8 cellular contexts compared by ENCODE assay signal in the genomic region with DNA sequence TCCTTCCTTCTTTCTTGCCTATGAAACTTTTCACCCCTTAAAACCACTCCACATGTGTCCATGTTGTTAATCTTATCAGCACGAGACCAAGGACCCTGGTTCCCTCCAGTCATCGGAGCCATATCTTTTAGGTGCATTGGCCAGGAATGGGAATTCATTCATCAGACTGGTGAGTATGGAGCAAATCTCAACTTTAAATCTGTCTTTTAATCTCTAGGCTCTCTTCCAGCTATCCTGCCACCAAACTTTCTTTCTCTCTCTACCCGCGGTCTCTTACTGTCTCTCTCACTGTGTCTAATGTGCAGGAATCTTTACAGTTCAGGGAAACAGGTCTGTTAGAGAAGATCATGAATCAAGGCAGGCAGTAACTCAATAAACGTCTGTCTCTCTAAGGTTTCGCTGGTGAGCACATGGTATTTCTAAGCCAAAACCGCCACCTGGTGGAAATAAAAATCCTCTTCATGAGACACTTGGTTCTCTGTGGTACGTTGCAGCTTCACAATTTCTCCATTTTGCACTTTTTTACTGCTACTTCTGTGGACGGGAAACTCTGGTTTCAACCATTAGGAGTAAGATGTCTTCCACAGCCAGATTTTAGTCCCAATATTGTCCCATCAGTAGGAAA. TPM values are rescaled to one million over a fixed set of nuclear protein-coding genes. Genes with fewer than 3 reads are reported as not detected.
DNase-seq lines count a peak whose midpoint lies in the region; ATAC-seq and TF ChIP-seq lines count a peak whose summit lies in the region.

No MANE protein-coding gene starts in this region.

- ATAC-seq in T-cell (replicated peaks in 1 of 4) = peak; percentile 74 to 92 (median 80)
- peak; percentile 50 to 80 for ATAC-seq in lower lobe of right lung
- ATAC-seq in HG03159 (IDR thresholded peaks at IDR 0.05; ENCODE audit: unreplicated experiment) = no peak

- no peaks in the 10 kb centered on the region for H3K9me3 Mint-ChIP-seq in T-cell

- no peak overlapping the region for H3K27ac ChIP-seq in lower lobe of right lung

- H3K4me3 ChIP-seq in lower lobe of right lung = no peak overlapping the region

- POLR2A ChIA-PET in T-cell (lab: Charles Lee) = interaction anchor here in 1 of 2 donors (0.6 kb wide), 1 partner anchor 9 kb away, joined by 3 read pairs; no protein-coding TSS in a partner anchor

- no peaks in the 10 kb centered on the region for H3K36me3 Mint-ChIP-seq in T-cell

- H3K4me1 Mint-ChIP-seq in T-cell = peaks cover 28 to 37% (median 28%) of the 10 kb centered on the region in 3 donors

- H3K4me1 ChIP-seq in lower lobe of right lung = no peaks in the 10 kb centered on the region

- peak; percentile 57 for TF ChIP-seq CTCF in lower lobe of right lung (IDR thresholded peaks at IDR 0.05)

- H3K9me3 ChIP-seq in lower lobe of right lung = no peaks in the 10 kb centered on the region

- CTCF ChIA-PET in T-cell (lab: Charles Lee) = interaction anchor here in 1 of 2 donors (0.8 to 3.5 kb wide), 3 partner anchors 111 to 123 kb away, joined by 3 to 17 read pairs (median 3); no protein-coding TSS in a partner anchor

- peak overlapping the region in 1 of 3 donors; percentile 15 for H3K4me3 Mint-ChIP-seq in T-cell

- peak overlapping the region; percentile 57 to 80 for H3K27ac Mint-ChIP-seq in T-cell

- no peaks in the 10 kb centered on the region for H3K27me3 ChIP-seq in lower lobe of right lung (ENCODE audit: low read depth)

- peak; percentile 48 for DNase-seq in stimulated activated CD4-positive, alpha-beta T cell treated with anti-CD3 and anti-CD28 coated beads, Interleukin-15, amount 100 ng/mL, for 24 hours
- no peak for DNase-seq in stimulated activated CD4-positive, alpha-beta T cell treated with anti-CD3 and anti-CD28 coated beads, Interleukin-12 subunit alpha, Interleukin-12 subunit beta, amount 100 ng/mL, for 4 hours
- DNase-seq in NCI-H146 treated with DMSO at 0.1 percent for 48 hours (lab: John Stamatoyannopoulos, UW; ENCODE audit: unreplicated experiment) = peak; percentile 81
- DNase-seq in T-cell = peak in 28 of 34 experiments; percentile 9 to 56 (median 30)
- peak; percentile 5 for DNase-seq in cerebellum (ENCODE audit: low spot score)
- DNase-seq in lower lobe of right lung = no peak
- DNase-seq in ureter (ENCODE audit: low spot score) = peak; percentile 50

- peaks cover 9 to 10% of the 10 kb centered on the region in 2 donors for H3K27me3 Mint-ChIP-seq in T-cell

- intact Hi-C loops in lower lobe of right lung (cut with DNase I) = loop anchor here (10.0 kb wide), 1 partner anchor 117 kb away; no protein-coding TSS in a partner anchor

- no peaks in the 10 kb centered on the region for H3K36me3 ChIP-seq in lower lobe of right lung

RNA-seq across cellular contexts. Expression of a gene that starts 16.1 kb away (rescaled TPM):
- total RNA-seq in T-cell (not detected), cerebellum (not detected), lower lobe of right lung (not detected), ureter (not detected)

RNA-seq across cellular contexts. Expression of a gene that starts 32.4 kb away (rescaled TPM):
- total RNA-seq in T-cell (1 to 10 TPM in 1 of 5 donors, under 1 TPM in 1, not detected in 3; 0.49 to 1.2 TPM), cerebellum (not detected), lower lobe of right lung (not detected), ureter (not detected)

Comparison
In these comparisons a context has a peak if more than half of its experiments do, and no peak if none do; other contexts are left out.
1. DNase-seq: peak in stimulated activated CD4-positive, alpha-beta T cell treated with anti-CD3 and anti-CD28 coated beads, Interleukin-15, amount 100 ng/mL, for 24 hours (single experiment), NCI-H146 treated with DMSO at 0.1 percent for 48 hours (single experiment), T-cell (28 of 34), cerebellum (single experiment) and ureter (single experiment); none in stimulated activated CD4-positive, alpha-beta T cell treated with anti-CD3 and anti-CD28 coated beads, Interleukin-12 subunit alpha, Interleukin-12 subunit beta, amount 100 ng/mL, for 4 hours (single experiment) and lower lobe of right lung (single experiment).